ENCODE assay signal across 19 cellular contexts in the genomic region with DNA sequence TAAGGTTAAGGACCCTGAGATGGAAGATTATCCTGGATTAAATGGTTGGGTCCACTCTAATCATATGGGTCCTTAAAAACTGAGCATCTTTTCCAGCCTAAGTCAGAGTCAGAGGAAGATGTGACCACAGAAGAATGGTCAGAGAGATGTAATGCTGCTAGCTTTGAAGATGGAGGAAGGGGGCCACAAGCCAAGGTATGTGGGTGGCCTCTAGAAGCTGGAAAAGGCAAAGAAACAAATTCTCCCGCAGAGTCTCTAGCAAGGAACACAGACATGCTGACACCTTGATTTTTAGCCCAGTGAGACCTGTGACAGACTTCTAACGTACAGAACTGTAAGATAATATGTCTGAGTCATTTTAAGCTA. TPM values are rescaled to one million over a fixed set of nuclear protein-coding genes. Genes with fewer than 3 reads are reported as not detected.
DNase-seq lines count a peak whose midpoint lies in the region; ATAC-seq and TF ChIP-seq lines count a peak whose summit lies in the region.
"Had no signal": no experiment of that assay in that cellular context is flagged by ENCODE, and none has a peak within 500 bp of the region (broad histone marks: within the 10 kb centered on the region; RNA-seq: fewer than 3 reads in every experiment).

No MANE protein-coding gene starts in this region.

- no peaks in the 10 kb centered on the region for H3K27me3 ChIP-seq in CD8-positive, alpha-beta memory T cell (ENCODE audit: insufficient read depth, low read length, poor library complexity, severe bottlenecking)
- H3K27me3 ChIP-seq: BE2C, gastroesophageal sphincter, tibial nerve had no signal

- H3K9me3 Mint-ChIP-seq in CD14-positive monocyte: peaks cover 0 to 1% (median 0%) of the 10 kb centered on the region in 7 donors
- no peaks in the 10 kb centered on the region for H3K9me3 Mint-ChIP-seq in CD8-positive, alpha-beta memory T cell
- no peaks in the 10 kb centered on the region for H3K9me3 Mint-ChIP-seq in activated naive CD8-positive, alpha-beta T cell treated with anti-CD3 and anti-CD28 coated beads, Interleukin-2, amount 50 U/mL, for 24 hours
- H3K9me3 Mint-ChIP-seq in nephron progenitor cell: peaks cover 16% of the 10 kb centered on the region
- H3K9me3 Mint-ChIP-seq: stimulated activated naive B cell treated with anti-CD40 and anti-IgM and Interleukin-4, amounts not matched to agents 10 μg/mL and 1 μg/mL and 100 μg/mL, for 72 hours had no signal

- POLR2A ChIA-PET in CD8-positive, alpha-beta memory T cell (lab: Charles Lee): no interaction called here

- DNase-seq in CD14-positive monocyte (ENCODE audit: low spot score) (no peak), nephron progenitor cell (no peak), NCI-H82 (lab: John Stamatoyannopoulos, UW) (no peak), EL (no peak)
- DNase-seq in CD8-positive, alpha-beta memory T cell: no peak
- DNase-seq in activated naive CD8-positive, alpha-beta T cell treated with anti-CD3 and anti-CD28 coated beads, Interleukin-2, amount 50 U/mL, for 24 hours: no peak
- DNase-seq: activated gamma-delta T cell treated with Interleukin-2 at 50 U/mL for 16 hours; BE2C; cortex of kidney; left ventricle myocardium inferior; NCI-H1417 treated with DMSO at 0.1 percent for 48 hours; RPMI8226; stimulated activated CD4-positive, alpha-beta T cell treated with anti-CD3 and anti-CD28 coated beads, Interleukin-12 subunit alpha, Interleukin-12 subunit beta, amount 100 ng/mL, for 4 hours; stimulated activated naive B cell treated with anti-CD40 and anti-IgM and Interleukin-4, amounts not matched to agents 10 μg/mL and 1 μg/mL and 100 μg/mL, for 72 hours had no signal

- H3K27ac ChIP-seq in CD8-positive, alpha-beta memory T cell (ENCODE audit: low read depth, low read length): no peak overlapping the region
- H3K27ac ChIP-seq: gastroesophageal sphincter, left ventricle myocardium inferior, prostate gland, tibial nerve had no signal

- no peaks in the 10 kb centered on the region for H3K9me3 ChIP-seq in CD8-positive, alpha-beta memory T cell (ENCODE audit: low read length)
- H3K9me3 ChIP-seq: BE2C, gastroesophageal sphincter, left ventricle myocardium inferior, prostate gland, tibial nerve had no signal

- H3K4me1 ChIP-seq in CD8-positive, alpha-beta memory T cell (ENCODE audit: insufficient read depth, low read length): peaks cover 13% of the 10 kb centered on the region
- H3K4me1 ChIP-seq: BE2C, prostate gland had no signal

- no peaks in the 10 kb centered on the region for H3K36me3 ChIP-seq in CD8-positive, alpha-beta memory T cell (ENCODE audit: insufficient read depth, low read length)
- H3K36me3 ChIP-seq: gastroesophageal sphincter, left ventricle myocardium inferior, prostate gland, tibial nerve had no signal

- CTCF ChIA-PET in CD8-positive, alpha-beta memory T cell (lab: Charles Lee): interaction anchor here (1.0 to 1.5 kb wide), 5 partner anchors 10 to 39 kb away, joined by 3 to 6 read pairs (median 3); no protein-coding TSS in a partner anchor

- H3K4me1 Mint-ChIP-seq in CD14-positive monocyte (peaks cover 58% of the 10 kb centered on the region), nephron progenitor cell (peaks cover 30% of the 10 kb centered on the region)
- peaks cover 13 to 23% (median 16%) of the 10 kb centered on the region in 3 donors for H3K4me1 Mint-ChIP-seq in CD8-positive, alpha-beta memory T cell
- H3K4me1 Mint-ChIP-seq in activated naive CD8-positive, alpha-beta T cell treated with anti-CD3 and anti-CD28 coated beads, Interleukin-2, amount 50 U/mL, for 24 hours: peaks cover 39% of the 10 kb centered on the region

- H3K36me3 Mint-ChIP-seq in CD14-positive monocyte (peaks cover 0 to 3% of the 10 kb centered on the region in 2 donors), nephron progenitor cell (ENCODE audit: low read depth) (peaks cover 6% of the 10 kb centered on the region)
- H3K36me3 Mint-ChIP-seq in CD8-positive, alpha-beta memory T cell: peaks cover 0 to 1% (median 0%) of the 10 kb centered on the region in 3 donors
- peaks cover 3% of the 10 kb centered on the region for H3K36me3 Mint-ChIP-seq in activated naive CD8-positive, alpha-beta T cell treated with anti-CD3 and anti-CD28 coated beads, Interleukin-2, amount 50 U/mL, for 24 hours (ENCODE audit: low read depth)

- H3K27me3 Mint-ChIP-seq in CD14-positive monocyte (ENCODE audit: low read depth in 3 of 3): no peaks in the 10 kb centered on the region
- no peaks in the 10 kb centered on the region for H3K27me3 Mint-ChIP-seq in CD8-positive, alpha-beta memory T cell
- H3K27me3 Mint-ChIP-seq in activated naive CD8-positive, alpha-beta T cell treated with anti-CD3 and anti-CD28 coated beads, Interleukin-2, amount 50 U/mL, for 24 hours: no peaks in the 10 kb centered on the region
- H3K27me3 Mint-ChIP-seq in nephron progenitor cell (ENCODE audit: low read depth, poor library complexity): peaks cover 31% of the 10 kb centered on the region
- H3K27me3 Mint-ChIP-seq: stimulated activated naive B cell treated with anti-CD40 and anti-IgM and Interleukin-4, amounts not matched to agents 10 μg/mL and 1 μg/mL and 100 μg/mL, for 72 hours had no signal

- TF ChIP-seq CTCF in CD14-positive monocyte (IDR thresholded peaks at IDR 0.05): no peak
- TF ChIP-seq CTCF in nephron progenitor cell (IDR thresholded peaks at IDR 0.05): no peak

- intact Hi-C loops in CD14-positive monocyte (cut with micrococcal nuclease): loop anchor here (5.0 to 10.0 kb wide), 3 partner anchors 90 to 252 kb away; a partner anchor contains a TSS

- H3K4me3 Mint-ChIP-seq in CD14-positive monocyte (peak overlapping the region in 1 of 2 donors; percentile 67), nephron progenitor cell (peak overlapping the region; percentile 55)
- H3K4me3 Mint-ChIP-seq in CD8-positive, alpha-beta memory T cell: peak overlapping the region; percentile 22 to 92 (median 89)
- no peak overlapping the region for H3K4me3 Mint-ChIP-seq in activated naive CD8-positive, alpha-beta T cell treated with anti-CD3 and anti-CD28 coated beads, Interleukin-2, amount 50 U/mL, for 24 hours

- H3K27ac Mint-ChIP-seq in CD14-positive monocyte (peak overlapping the region in 5 of 7 donors; percentile 80 to 95 (median 92)), nephron progenitor cell (no peak overlapping the region)
- H3K27ac Mint-ChIP-seq in CD8-positive, alpha-beta memory T cell: peak overlapping the region in 2 of 8 donors; percentile 4 to 92
- H3K27ac Mint-ChIP-seq in activated naive CD8-positive, alpha-beta T cell treated with anti-CD3 and anti-CD28 coated beads, Interleukin-2, amount 50 U/mL, for 24 hours: no peak overlapping the region

- H3K4me3 ChIP-seq in CD8-positive, alpha-beta memory T cell (ENCODE audit: low read length): no peak overlapping the region
- H3K4me3 ChIP-seq: gastroesophageal sphincter, left ventricle myocardium inferior, prostate gland, tibial nerve had no signal

- ATAC-seq in activated naive CD8-positive, alpha-beta T cell treated with anti-CD3 and anti-CD28 coated beads, Interleukin-2, amount 50 U/mL, for 24 hours: peak; percentile 11
- no peak for ATAC-seq in GM21529 (IDR thresholded peaks at IDR 0.05; ENCODE audit: unreplicated experiment)
- no peak for ATAC-seq in HG03095 (IDR thresholded peaks at IDR 0.05; ENCODE audit: unreplicated experiment)
- ATAC-seq: gastroesophageal sphincter; stimulated activated naive B cell treated with anti-CD40 and anti-IgM and Interleukin-4, amounts not matched to agents 10 μg/mL and 1 μg/mL and 100 μg/mL, for 72 hours had no signal

RNA-seq across cellular contexts. Expression of a gene that starts 1.5 kb away (rescaled TPM):
- 1 to 10 TPM; 7.5 to 9.6 TPM for polyA plus RNA-seq in CD14-positive monocyte
- total RNA-seq in CD8-positive, alpha-beta memory T cell: 10 to 100 TPM; 10.6 to 10.9 TPM
- 7.3 TPM for polyA plus RNA-seq in CD8-positive, alpha-beta memory T cell

Comparison
In these comparisons a context has a peak if more than half of its experiments do, and no peak if none do; other contexts are left out.
1. H3K27ac Mint-ChIP-seq: peak in CD14-positive monocyte (5 of 7); none in activated naive CD8-positive, alpha-beta T cell treated with anti-CD3 and anti-CD28 coated beads, Interleukin-2, amount 50 U/mL, for 24 hours (single experiment) and nephron progenitor cell (single experiment).